ENCODE assay signal across 13 cellular contexts in genomic region chr7:107613439-107613838, GRCh38.
"Had no signal": no experiment of that assay in that cellular context is flagged by ENCODE, and none has a peak within 500 bp of the region (broad histone marks: within the 10 kb centered on the region; RNA-seq: fewer than 3 reads in every experiment).

No MANE protein-coding gene starts in this region.

- H3K27ac ChIP-seq: foreskin keratinocyte, sigmoid colon, skin epidermis had no signal

- FAIRE-seq: colon had no signal

- ATAC-seq: effector memory CD8-positive, alpha-beta T cell; foreskin keratinocyte; left colon had no signal

- DNase-seq: effector memory CD8-positive, alpha-beta T cell; erythroblast; foreskin keratinocyte; head of caudate nucleus; hippocampal formation; left colon; mesendoderm; naive B cell; nephron progenitor cell; sigmoid colon; stimulated activated naive CD4-positive, alpha-beta T cell had no signal

- H3K27me3 ChIP-seq: foreskin keratinocyte, sigmoid colon had no signal

- H3K4me3 ChIP-seq: sigmoid colon, skin epidermis had no signal

- H3K9me3 ChIP-seq: sigmoid colon had no signal
